Comparison of ENCODE assay signal across 1 cellular context in the genomic region with DNA sequence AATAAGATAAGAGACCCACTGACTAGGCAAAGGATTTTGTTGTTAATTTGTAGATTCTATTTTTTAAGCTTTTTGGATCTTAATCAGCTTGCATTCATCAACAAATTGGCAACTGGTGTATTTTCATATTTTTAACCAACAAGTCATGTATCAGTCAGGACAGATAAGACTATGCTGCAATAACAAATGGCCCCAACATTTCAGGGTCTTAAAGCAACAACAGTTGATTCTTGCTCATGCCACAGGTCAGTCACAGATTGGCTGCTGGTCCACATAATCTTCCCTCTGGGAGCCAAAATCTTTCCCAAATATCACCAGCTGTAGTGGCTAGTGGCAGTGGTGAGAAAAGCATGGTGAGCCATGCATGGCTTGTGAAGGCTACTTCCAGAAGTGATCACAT.
TF ChIP-seq lines count a peak whose summit lies in the region.

No MANE protein-coding gene starts in this region.

TF ChIP-seq in HepG2, 621 proteins besides CTCF, POLR2A, EP300 and RAD21:
- peak; percentile 81; the same call in 1 of the 2 replicates for TF ChIP-seq RBAK (CRISPR knock-in tag; IDR thresholded peaks at IDR 0.05)
- TF ChIP-seq ZNF12 (CRISPR knock-in tag; IDR thresholded peaks at IDR 0.05), result peak; percentile 97
- no peak for TF ChIP-seq SIN3A (IDR thresholded peaks at IDR 0.05; ENCODE audit: borderline replicate concordance, low read depth, low read length)
- TF ChIP-seq FOXC1 (CRISPR knock-in tag; IDR thresholded peaks at IDR 0.05; ENCODE audit: borderline replicate concordance), result no peak
